ENCODE assay signal across 27 cellular contexts in genomic region chr3:195573611-195574496, GRCh38. TPM values are rescaled to one million over a fixed set of nuclear protein-coding genes. Genes with fewer than 3 reads are reported as not detected.
"Had no signal": no experiment of that assay in that cellular context is flagged by ENCODE, and none has a peak within 500 bp of the region (broad histone marks: within the 10 kb centered on the region; RNA-seq: fewer than 3 reads in every experiment).

No MANE protein-coding gene starts in this region.

- H3K36me3 ChIP-seq: adrenal gland had no signal

- DNase-seq: activated CD4-positive, alpha-beta T cell treated with anti-CD3 and anti-CD28 coated beads for 36 hours; activated CD4-positive, alpha-beta T cell treated with anti-CD3 and anti-CD28 coated beads, Interleukin-2, amount 50 U/mL, for 1 hour; activated CD8-positive, alpha-beta memory T cell treated with anti-CD3 and anti-CD28 coated beads, Interleukin-2, amount 50 U/mL, for 4 hours; activated CD8-positive, alpha-beta T cell treated with anti-CD3 and anti-CD28 coated beads for 36 hours; activated gamma-delta T cell treated with Interleukin-2 at 50 U/mL for 16 hours; activated naive CD4-positive, alpha-beta T cell treated with anti-CD3 and anti-CD28 coated beads, Interleukin-2, amount 50 U/mL, for 16 hours; activated naive CD8-positive, alpha-beta T cell treated with anti-CD3 and anti-CD28 coated beads, Interleukin-2, amount 10 ng/mL, durations not matched to agents 7 days and 5 days; activated T-cell treated with anti-CD3 and anti-CD28 coated beads, Interleukin-2, amount 50 U/mL, for 72 hours; adrenal gland; KG1; NCI-H1092; NCI-H1417; NCI-H1930; NCI-H2171; NCI-H345; NCI-H510A; NCI-H526 treated with DMSO at 0.1 percent for 48 hours; NCI-H82; OCI-M1; RPMI8226; T-cell; T-helper 2 cell; T1000 had no signal

- H3K4me3 ChIP-seq: adrenal gland, SK-N-MC had no signal

- H3K4me1 ChIP-seq: adrenal gland had no signal

- ATAC-seq: activated CD4-positive, alpha-beta T cell treated with anti-CD3 and anti-CD28 coated beads for 36 hours; activated CD8-positive, alpha-beta T cell treated with anti-CD3 and anti-CD28 coated beads for 36 hours; activated T-cell treated with anti-CD3 and anti-CD28 coated beads, Interleukin-2, amount 50 U/mL, for 72 hours; Panc1; T-cell had no signal

- H3K27ac ChIP-seq: adrenal gland, SK-N-MC had no signal

- H3K27me3 ChIP-seq: adrenal gland had no signal

- FAIRE-seq: TTC549 had no signal

- H3K9me3 ChIP-seq: adrenal gland had no signal

RNA-seq across cellular contexts. Expression of gene APOD, which starts 9.9 kb away (rescaled TPM):
- total RNA-seq: activated CD4-positive, alpha-beta T cell treated with anti-CD3 and anti-CD28 coated beads for 36 hours; activated CD8-positive, alpha-beta T cell treated with anti-CD3 and anti-CD28 coated beads for 36 hours; activated naive CD8-positive, alpha-beta T cell treated with anti-CD3 and anti-CD28 coated beads, Interleukin-2, amount 10 ng/mL, durations not matched to agents 7 days and 5 days; M059J had no signal
